8 cellular contexts compared by ENCODE assay signal in the genomic region with DNA sequence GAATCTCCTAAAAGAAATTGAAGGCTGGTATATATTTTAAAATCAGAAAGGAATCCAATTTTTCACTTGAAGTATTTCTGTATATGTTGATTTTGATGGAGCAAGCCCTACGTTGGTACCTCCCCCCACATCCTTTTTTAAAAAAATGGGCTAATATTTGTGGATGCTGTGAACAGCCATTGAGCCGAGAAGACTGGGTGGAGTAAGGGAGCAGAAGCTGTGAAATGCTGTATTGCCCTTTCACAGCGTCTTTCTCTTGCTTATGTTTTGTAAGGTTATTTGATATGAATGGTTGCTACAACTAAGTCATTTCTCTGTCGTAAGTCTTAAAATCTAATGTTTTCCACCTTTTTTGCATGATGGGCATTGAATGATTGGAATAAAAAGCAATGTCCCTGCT. TPM values are rescaled to one million over a fixed set of nuclear protein-coding genes. Genes with fewer than 3 reads are reported as not detected.
A peak's percentile ranks its signal among the peaks of the same experiment; 100 is the strongest.
DNase-seq lines count a peak whose midpoint lies in the region; ATAC-seq and TF ChIP-seq lines count a peak whose summit lies in the region.

No MANE protein-coding gene starts in this region.

- H3K9me3 ChIP-seq in thyroid gland = no peaks in the 10 kb centered on the region

- peaks cover 43% of the 10 kb centered on the region for H3K4me1 Mint-ChIP-seq in activated T-cell treated with anti-CD3 and anti-CD28 coated beads, Interleukin-2, amount 50 U/mL, for 72 hours (ENCODE audit: low read depth)
- peaks cover 43% of the 10 kb centered on the region for H3K4me1 Mint-ChIP-seq in activated T-helper 1 cell treated with anti-CD3 and anti-CD28 coated beads, Interleukin-12 subunit alpha, Interleukin-12 subunit beta, Interleukin-2, Interleukin-4 antibody, amounts not matched to agents 30 ng/mL and 10 ng/mL and 1 ng/mL, durations not matched to agents 14 hours and 24 hours and 36 hours (ENCODE audit: low read depth)
- peaks cover 50 to 57% of the 10 kb centered on the region in 2 donors for H3K4me1 Mint-ChIP-seq in immature natural killer cell

- H3K36me3 Mint-ChIP-seq in activated T-cell treated with anti-CD3 and anti-CD28 coated beads, Interleukin-2, amount 50 U/mL, for 72 hours (ENCODE audit: insufficient read depth in 2 of 2) = peaks cover 6 to 12% of the 10 kb centered on the region in 2 donors
- H3K36me3 Mint-ChIP-seq in activated T-helper 1 cell treated with anti-CD3 and anti-CD28 coated beads, Interleukin-12 subunit alpha, Interleukin-12 subunit beta, Interleukin-2, Interleukin-4 antibody, amounts not matched to agents 30 ng/mL and 10 ng/mL and 1 ng/mL, durations not matched to agents 14 hours and 24 hours and 36 hours (ENCODE audit: low read depth) = peaks cover 15% of the 10 kb centered on the region
- H3K36me3 Mint-ChIP-seq in immature natural killer cell = no peaks in the 10 kb centered on the region

- no peaks in the 10 kb centered on the region for H3K27me3 ChIP-seq in thyroid gland

- peak overlapping the region in 1 of 3 donors; percentile 29 for H3K27ac ChIP-seq in thyroid gland

- H3K27me3 Mint-ChIP-seq in activated T-cell treated with anti-CD3 and anti-CD28 coated beads, Interleukin-2, amount 50 U/mL, for 72 hours (ENCODE audit: low read depth) = no peaks in the 10 kb centered on the region
- H3K27me3 Mint-ChIP-seq in activated T-helper 1 cell treated with anti-CD3 and anti-CD28 coated beads, Interleukin-12 subunit alpha, Interleukin-12 subunit beta, Interleukin-2, Interleukin-4 antibody, amounts not matched to agents 30 ng/mL and 10 ng/mL and 1 ng/mL, durations not matched to agents 14 hours and 24 hours and 36 hours (ENCODE audit: insufficient read depth) = no peaks in the 10 kb centered on the region
- peaks cover 5 to 15% (median 10%) of the 10 kb centered on the region in 3 donors for H3K27me3 Mint-ChIP-seq in immature natural killer cell (ENCODE audit: low read depth in 3 of 3)

- H3K27ac Mint-ChIP-seq in activated T-cell treated with anti-CD3 and anti-CD28 coated beads, Interleukin-2, amount 50 U/mL, for 72 hours = peak overlapping the region; percentile 96
- peak overlapping the region; percentile 43 for H3K27ac Mint-ChIP-seq in activated T-helper 1 cell treated with anti-CD3 and anti-CD28 coated beads, Interleukin-12 subunit alpha, Interleukin-12 subunit beta, Interleukin-2, Interleukin-4 antibody, amounts not matched to agents 30 ng/mL and 10 ng/mL and 1 ng/mL, durations not matched to agents 14 hours and 24 hours and 36 hours
- H3K27ac Mint-ChIP-seq in immature natural killer cell = peak overlapping the region; percentile 55 to 99 (median 92)

- TF ChIP-seq CTCF in thyroid gland (IDR thresholded peaks at IDR 0.05) = no peak

- intact Hi-C loops in activated T-helper 1 cell treated with anti-CD3 and anti-CD28 coated beads, Interleukin-12 subunit alpha, Interleukin-12 subunit beta, Interleukin-2, Interleukin-4 antibody, amounts not matched to agents 30 ng/mL and 10 ng/mL and 1 ng/mL, durations not matched to agents 14 hours and 24 hours and 36 hours (cut with micrococcal nuclease) = no loop called here
- intact Hi-C loops in thyroid gland (cut with DNase I) = loop anchor here (10.0 kb wide), 1 partner anchor 99 kb away; no protein-coding TSS in a partner anchor

- H3K9me3 Mint-ChIP-seq in activated T-cell treated with anti-CD3 and anti-CD28 coated beads, Interleukin-2, amount 50 U/mL, for 72 hours = no peaks in the 10 kb centered on the region
- H3K9me3 Mint-ChIP-seq in activated T-helper 1 cell treated with anti-CD3 and anti-CD28 coated beads, Interleukin-12 subunit alpha, Interleukin-12 subunit beta, Interleukin-2, Interleukin-4 antibody, amounts not matched to agents 30 ng/mL and 10 ng/mL and 1 ng/mL, durations not matched to agents 14 hours and 24 hours and 36 hours = no peaks in the 10 kb centered on the region
- no peaks in the 10 kb centered on the region for H3K9me3 Mint-ChIP-seq in immature natural killer cell

- no peak for ATAC-seq in activated T-cell treated with anti-CD3 and anti-CD28 coated beads, Interleukin-2, amount 50 U/mL, for 72 hours (replicated peaks in 1 of 2)
- ATAC-seq in GM19455 (IDR thresholded peaks at IDR 0.05; ENCODE audit: unreplicated experiment) = no peak
- ATAC-seq in HG03439 (IDR thresholded peaks at IDR 0.05; ENCODE audit: unreplicated experiment) = no peak
- no peak for ATAC-seq in left lobe of liver

- no peak for TF ChIP-seq POLR2A in thyroid gland (IDR thresholded peaks at IDR 0.05)

- peak overlapping the region; percentile 88 to 95 for H3K4me3 Mint-ChIP-seq in activated T-cell treated with anti-CD3 and anti-CD28 coated beads, Interleukin-2, amount 50 U/mL, for 72 hours
- peak overlapping the region; percentile 96 for H3K4me3 Mint-ChIP-seq in activated T-helper 1 cell treated with anti-CD3 and anti-CD28 coated beads, Interleukin-12 subunit alpha, Interleukin-12 subunit beta, Interleukin-2, Interleukin-4 antibody, amounts not matched to agents 30 ng/mL and 10 ng/mL and 1 ng/mL, durations not matched to agents 14 hours and 24 hours and 36 hours
- H3K4me3 Mint-ChIP-seq in immature natural killer cell = peak overlapping the region; percentile 89 to 97 (median 94)

- no peaks in the 10 kb centered on the region for H3K36me3 ChIP-seq in thyroid gland

- peak overlapping the region in 2 of 3 donors; percentile 93 to 98 for H3K4me3 ChIP-seq in thyroid gland (replicated peaks in 1 of 3)

- peaks cover 43 to 47% of the 10 kb centered on the region in 2 donors for H3K4me1 ChIP-seq in thyroid gland

- no peak for DNase-seq in activated T-cell treated with anti-CD3 and anti-CD28 coated beads, Interleukin-2, amount 50 U/mL, for 72 hours
- no peak for DNase-seq in activated T-cell treated with anti-CD3 and anti-CD28 coated beads for 4 hours
- DNase-seq in activated T-helper 1 cell treated with anti-CD3 and anti-CD28 coated beads, Interleukin-12 subunit alpha, Interleukin-12 subunit beta, Interleukin-2, Interleukin-4 antibody, amounts not matched to agents 30 ng/mL and 10 ng/mL and 1 ng/mL, durations not matched to agents 14 hours and 24 hours and 36 hours (ENCODE audit: low spot score) = no peak
- no peak for DNase-seq in immature natural killer cell
- DNase-seq in thyroid gland = no peak
- DNase-seq in left lobe of liver (ENCODE audit: low spot score) = no peak

- WGBS in thyroid gland, 2 donors = 17 to 30% methylated on average over 4 of the region's 4 CpGs

RNA-seq across cellular contexts. Expression of a gene that starts 2.3 kb away (rescaled TPM):
- total RNA-seq in activated T-cell treated with anti-CD3 and anti-CD28 coated beads, Interleukin-2, amount 50 U/mL, for 72 hours = 100 to 1,000 TPM; 211 to 218 TPM
- total RNA-seq in activated T-helper 1 cell treated with anti-CD3 and anti-CD28 coated beads, Interleukin-12 subunit alpha, Interleukin-12 subunit beta, Interleukin-2, Interleukin-4 antibody, amounts not matched to agents 30 ng/mL and 10 ng/mL and 1 ng/mL, durations not matched to agents 14 hours and 24 hours and 36 hours = 167 TPM in 2 replicates
- 10 to 100 TPM in 1 of 3 donors, 1 to 10 TPM in 2; 6.5 to 14.0 (median 8.7) TPM for polyA plus RNA-seq in immature natural killer cell
- total RNA-seq in thyroid gland (100 to 1,000 TPM; 102 to 184 (median 109) TPM), left lobe of liver (34.5 TPM)

Comparison
In these comparisons a context has a peak if more than half of its experiments do, and no peak if none do; other contexts are left out.
1. H3K27ac Mint-ChIP-seq: peak in every context shown above with its lines; median percentile 96 in activated T-cell treated with anti-CD3 and anti-CD28 coated beads, Interleukin-2, amount 50 U/mL, for 72 hours; 92 in immature natural killer cell; 43 in activated T-helper 1 cell treated with anti-CD3 and anti-CD28 coated beads, Interleukin-12 subunit alpha, Interleukin-12 subunit beta, Interleukin-2, Interleukin-4 antibody, amounts not matched to agents 30 ng/mL and 10 ng/mL and 1 ng/mL, durations not matched to agents 14 hours and 24 hours and 36 hours.